Comparison of ENCODE assay signal across 19 cellular contexts in genomic region chr7:99037327-99037940, GRCh38.
DNase-seq lines count a peak whose midpoint lies in the region; ATAC-seq, FAIRE-seq and TF ChIP-seq lines count a peak whose summit lies in the region.
"Had no signal": no experiment of that assay in that cellular context is flagged by ENCODE, and none has a peak within 500 bp of the region (broad histone marks: within the 10 kb centered on the region; RNA-seq: fewer than 3 reads in every experiment).

No MANE protein-coding gene starts in this region.

- CTCF ChIA-PET in WTC11 (lab: Charles Lee), result interaction anchor here (0.6 to 2.1 kb wide), 32 partner anchors 10 to 617 kb away, joined by 3 to 14 read pairs (median 4); partner anchors contain the start of gene ARPC1A

- no peak for FAIRE-seq in frontal cortex (lab: Jason Lieb, UNC)

- intact Hi-C loops in ovary (cut with DNase I) (loop anchor here in 1 of 4 donors (5.0 kb wide), 1 partner anchor 105 kb away; the partner anchor contains the start of gene SMURF1), vagina (cut with DNase I) (loop anchor here (5.0 kb wide), 1 partner anchor 105 kb away; the partner anchor contains the start of gene SMURF1)

- no peak for ATAC-seq in WTC11
- ATAC-seq: CD8-positive, alpha-beta T cell; natural killer cell had no signal

- H3K27me3 ChIP-seq in ovary (no peaks in the 10 kb centered on the region), vagina (no peaks in the 10 kb centered on the region)

- POLR2A ChIA-PET in WTC11 (lab: Charles Lee), result interaction anchor here (0.7 to 1.2 kb wide), 2 partner anchors 128 to 147 kb away, joined by 3 read pairs; no protein-coding TSS in a partner anchor

- TF ChIP-seq CTCF in WTC11 (IDR thresholded peaks at IDR 0.05), result no peak
- TF ChIP-seq CTCF in fibroblast of mammary gland (conservative IDR thresholded peaks at IDR 0.05; ENCODE audit: control insufficient read depth, insufficient read depth, low read depth, low read length), result no peak
- TF ChIP-seq CTCF in ovary (IDR thresholded peaks at IDR 0.05), result no peak
- no peak for TF ChIP-seq CTCF in vagina (IDR thresholded peaks at IDR 0.05)

- DNase-seq in activated naive CD8-positive, alpha-beta T cell treated with anti-CD3 and anti-CD28 coated beads for 36 hours, result no peak
- DNase-seq in WTC11 (ENCODE audit: low spot score), result no peak
- DNase-seq in fibroblast of mammary gland (ENCODE audit: low read depth), result peak; percentile 59
- DNase-seq in ovary, result no peak
- no peak for DNase-seq in vagina (ENCODE audit: extremely low spot score in 2 of 2)
- DNase-seq in frontal cortex (ENCODE audit: low spot score in 2 of 2), result no peak
- no peak for DNase-seq in NCI-H2196 (lab: John Stamatoyannopoulos, UW; ENCODE audit: unreplicated experiment)
- DNase-seq: activated CD4-positive, alpha-beta T cell treated with anti-CD3 and anti-CD28 coated beads for 4 hours; activated effector memory CD4-positive, alpha-beta T cell treated with Interleukin-2 at 50 U/mL for 16 hours; CD8-positive, alpha-beta T cell; GOT3; natural killer cell; NCI-H1930; SIG-M5; stimulated activated CD4-positive, alpha-beta T cell treated with anti-CD3 and anti-CD28 coated beads, Interleukin-4, amount 100 ng/mL, for 1 hour; T-helper 9 cell had no signal

- H3K9me3 ChIP-seq in ovary (no peaks in the 10 kb centered on the region), vagina (no peaks in the 10 kb centered on the region)
- H3K9me3 ChIP-seq: mucosa of descending colon had no signal

- H3K4me1 ChIP-seq in ovary (ENCODE audit: insufficient read depth) (no peaks in the 10 kb centered on the region), vagina (peaks cover 10% of the 10 kb centered on the region)

- TF ChIP-seq EP300 in ovary (IDR thresholded peaks at IDR 0.05), result no peak

- H3K9me3 Mint-ChIP-seq in activated naive CD8-positive, alpha-beta T cell (ENCODE audit: low read depth), result no peaks in the 10 kb centered on the region
- no peaks in the 10 kb centered on the region for H3K9me3 Mint-ChIP-seq in activated naive CD8-positive, alpha-beta T cell treated with anti-CD3 and anti-CD28 coated beads for 36 hours
- H3K9me3 Mint-ChIP-seq in WTC11, result no peaks in the 10 kb centered on the region
- H3K9me3 Mint-ChIP-seq: CD8-positive, alpha-beta T cell; natural killer cell had no signal

- H3K27ac ChIP-seq in ovary (no peak overlapping the region), vagina (no peak overlapping the region)
- H3K27ac ChIP-seq: KMS-11 had no signal

- H3K4me3 Mint-ChIP-seq in activated naive CD8-positive, alpha-beta T cell, result no peak overlapping the region
- no peak overlapping the region for H3K4me3 Mint-ChIP-seq in activated naive CD8-positive, alpha-beta T cell treated with anti-CD3 and anti-CD28 coated beads for 36 hours
- H3K4me3 Mint-ChIP-seq in WTC11, result no peak overlapping the region
- H3K4me3 Mint-ChIP-seq: CD8-positive, alpha-beta T cell; natural killer cell had no signal

- H3K4me1 Mint-ChIP-seq in activated naive CD8-positive, alpha-beta T cell (ENCODE audit: low read depth), result no peaks in the 10 kb centered on the region
- no peaks in the 10 kb centered on the region for H3K4me1 Mint-ChIP-seq in activated naive CD8-positive, alpha-beta T cell treated with anti-CD3 and anti-CD28 coated beads for 36 hours
- H3K4me1 Mint-ChIP-seq in WTC11, result 0 out of 2 replicates have a peak, but pooled peaks cover 3% of the 10 kb centered on the region

- TF ChIP-seq POLR2A in ovary (IDR thresholded peaks at IDR 0.05), result no peak
- TF ChIP-seq POLR2A in vagina (IDR thresholded peaks at IDR 0.05), result no peak

- peak overlapping the region; percentile 54 for H3K27ac Mint-ChIP-seq in activated naive CD8-positive, alpha-beta T cell
- H3K27ac Mint-ChIP-seq in activated naive CD8-positive, alpha-beta T cell treated with anti-CD3 and anti-CD28 coated beads for 36 hours, result no peak overlapping the region
- peak overlapping the region; percentile 93 for H3K27ac Mint-ChIP-seq in WTC11
- H3K27ac Mint-ChIP-seq: CD8-positive, alpha-beta T cell; natural killer cell had no signal

- 93 to 95% (median 93%) methylated on average over 16 of the region's 16 CpGs for WGBS in ovary, 3 donors

- H3K36me3 Mint-ChIP-seq in activated naive CD8-positive, alpha-beta T cell, result no peaks in the 10 kb centered on the region
- H3K36me3 Mint-ChIP-seq in activated naive CD8-positive, alpha-beta T cell treated with anti-CD3 and anti-CD28 coated beads for 36 hours, result peaks cover 17% of the 10 kb centered on the region
- peaks cover 72% of the 10 kb centered on the region for H3K36me3 Mint-ChIP-seq in WTC11

- no peaks in the 10 kb centered on the region for H3K27me3 Mint-ChIP-seq in activated naive CD8-positive, alpha-beta T cell
- no peaks in the 10 kb centered on the region for H3K27me3 Mint-ChIP-seq in activated naive CD8-positive, alpha-beta T cell treated with anti-CD3 and anti-CD28 coated beads for 36 hours
- H3K27me3 Mint-ChIP-seq in WTC11 (ENCODE audit: low read depth), result no peaks in the 10 kb centered on the region

- H3K36me3 ChIP-seq in ovary, result no peaks in the 10 kb centered on the region
- H3K36me3 ChIP-seq in vagina, result peaks cover 0 to 82% of the 10 kb centered on the region in 2 donors

- H3K4me3 ChIP-seq in fibroblast of mammary gland (ENCODE audit: control insufficient read depth, low read depth, low read length) (no peak overlapping the region), ovary (no peak overlapping the region), vagina (no peak overlapping the region)
- H3K4me3 ChIP-seq: mucosa of descending colon had no signal

TF ChIP-seq in WTC11, 78 proteins besides CTCF, POLR2A, EP300 and RAD21:
- TF ChIP-seq USF1 (CRISPR knock-in tag; IDR thresholded peaks at IDR 0.05) (no peak), OVOL2 (CRISPR knock-in tag; IDR thresholded peaks at IDR 0.05; ENCODE audit: borderline replicate concordance) (no peak), RELA (CRISPR knock-in tag; IDR thresholded peaks at IDR 0.05; ENCODE audit: borderline replicate concordance) (no peak)
